8 cellular contexts compared by ENCODE assay signal in genomic region chr5:118980438-118980837, GRCh38.
"Had no signal": no experiment of that assay in that cellular context is flagged by ENCODE, and none has a peak within 500 bp of the region (broad histone marks: within the 10 kb centered on the region; RNA-seq: fewer than 3 reads in every experiment).

No MANE protein-coding gene starts in this region.

- FAIRE-seq: H1, H54, HTR-8/SVneo had no signal

- H3K27ac ChIP-seq: KMS-11 had no signal

- DNase-seq: H9, HCEC 1CT, KBM-7 had no signal

- H3K4me2 ChIP-seq: GM23338, KMS-11 had no signal

- ATAC-seq: GM23338 had no signal

- H2AFZ ChIP-seq: GM23338 had no signal

- H3K4me3 ChIP-seq: GM23338 had no signal

- H3K9ac ChIP-seq: KMS-11 had no signal
